In genomic region chr6:63456734-63457133, GRCh38 we compare ENCODE assay signal across 18 cellular contexts.
DNase-seq lines count a peak whose midpoint lies in the region; ATAC-seq and TF ChIP-seq lines count a peak whose summit lies in the region.
"Had no signal": no experiment of that assay in that cellular context is flagged by ENCODE, and none has a peak within 500 bp of the region (broad histone marks: within the 10 kb centered on the region; RNA-seq: fewer than 3 reads in every experiment).

No MANE protein-coding gene starts in this region.

- H3K4me1 ChIP-seq in Caco-2 = peaks cover 40% of the 10 kb centered on the region
- H3K4me1 ChIP-seq in body of pancreas = peaks cover 44% of the 10 kb centered on the region
- H3K4me1 ChIP-seq in liver (ENCODE audit: control insufficient read depth in 4 of 4, insufficient read depth in 4 of 4, low read length in 3 of 4) = peaks cover 0 to 11% (median 5%) of the 10 kb centered on the region in 4 donors
- H3K4me1 ChIP-seq in psoas muscle = no peaks in the 10 kb centered on the region

- no peak overlapping the region for H3K9ac ChIP-seq in liver (ENCODE audit: low read depth in 1 of 2, low read length in 2 of 2)
- H3K9ac ChIP-seq: KMS-11 had no signal

- ATAC-seq in body of pancreas (no peak), psoas muscle (no peak)

- DNase-seq in Caco-2 (no peak), body of pancreas (no peak), progenitor cell of endocrine pancreas (ENCODE audit: low spot score, unreplicated experiment) (no peak), HK-2 (ENCODE audit: unreplicated experiment) (no peak), psoas muscle (no peak), HPDE6-E6E7 (ENCODE audit: extremely low spot score) (no peak)
- DNase-seq: 8988T; ACHN; CD4-positive, alpha-beta memory T cell; DMS153; DMS79 treated with DMSO at 0.1 percent for 48 hours; EL; GOT3; HCEC 1CT had no signal

- CTCF ChIA-PET in Caco-2 (lab: Charles Lee) = no interaction called here

- no peaks in the 10 kb centered on the region for H3K36me3 ChIP-seq in Caco-2 (ENCODE audit: control insufficient read depth, insufficient read depth, low read length)
- H3K36me3 ChIP-seq in body of pancreas (replicated peaks in 1 of 2; ENCODE audit: insufficient read depth in 1 of 2, low read depth in 2 of 2) = no peaks in the 10 kb centered on the region
- no peaks in the 10 kb centered on the region for H3K36me3 ChIP-seq in liver (ENCODE audit: control insufficient read depth in 4 of 4, insufficient read depth in 3 of 4, low read depth in 1 of 4, low read length in 3 of 4)
- no peaks in the 10 kb centered on the region for H3K36me3 ChIP-seq in psoas muscle (ENCODE audit: insufficient read depth in 1 of 2, low read depth in 1 of 2)

- H3K36me3 Mint-ChIP-seq in Caco-2 (ENCODE audit: insufficient read depth, unreplicated experiment) (no peaks in the 10 kb centered on the region), progenitor cell of endocrine pancreas (ENCODE audit: insufficient read depth) (peaks cover 3% of the 10 kb centered on the region)
- H3K36me3 Mint-ChIP-seq: CD4-positive, alpha-beta memory T cell had no signal

- intact Hi-C loops in Caco-2 (cut with micrococcal nuclease; ENCODE audit: unreplicated experiment) (no loop called here), body of pancreas (cut with DNase I) (no loop called here), psoas muscle (cut with DNase I) (no loop called here)

- H3K4me3 Mint-ChIP-seq in Caco-2 (ENCODE audit: unreplicated experiment) (no peak overlapping the region), progenitor cell of endocrine pancreas (ENCODE audit: low read depth) (no peak overlapping the region)
- H3K4me3 Mint-ChIP-seq: B cell; CD4-positive, alpha-beta memory T cell had no signal

- H3K27ac Mint-ChIP-seq in Caco-2 (ENCODE audit: unreplicated experiment) (peak overlapping the region; percentile 64), progenitor cell of endocrine pancreas (peak overlapping the region; percentile 84)
- H3K27ac Mint-ChIP-seq: B cell; CD4-positive, alpha-beta memory T cell had no signal

- H3K27ac ChIP-seq in body of pancreas = peak overlapping the region in 3 of 4 donors; percentile 38 to 98 (median 91)
- H3K27ac ChIP-seq in liver (ENCODE audit: low read depth in 1 of 2, low read length in 2 of 2) = peak overlapping the region; percentile 51 to 65
- H3K27ac ChIP-seq in psoas muscle = no peak overlapping the region
- H3K27ac ChIP-seq: C4-2B, KMS-11 had no signal

- H3K9me3 ChIP-seq in Caco-2 (no peaks in the 10 kb centered on the region), body of pancreas (no peaks in the 10 kb centered on the region), liver (ENCODE audit: control insufficient read depth in 4 of 4, low read length in 3 of 4) (no peaks in the 10 kb centered on the region), psoas muscle (no peaks in the 10 kb centered on the region)

- H3K27me3 Mint-ChIP-seq in Caco-2 (ENCODE audit: insufficient read depth, unreplicated experiment) (no peaks in the 10 kb centered on the region), progenitor cell of endocrine pancreas (no peaks in the 10 kb centered on the region)
- H3K27me3 Mint-ChIP-seq: B cell had no signal

- no peak for TF ChIP-seq POLR2A in body of pancreas (IDR thresholded peaks at IDR 0.05)

- H3K4me1 Mint-ChIP-seq in Caco-2 (ENCODE audit: low read depth, unreplicated experiment) (peaks cover 24% of the 10 kb centered on the region), progenitor cell of endocrine pancreas (ENCODE audit: low read depth) (peaks cover 30% of the 10 kb centered on the region)
- H3K4me1 Mint-ChIP-seq: B cell; CD4-positive, alpha-beta memory T cell had no signal

- POLR2A ChIA-PET in Caco-2 (lab: Charles Lee) = no interaction called here

- no peak for TF ChIP-seq RAD21 in liver (IDR thresholded peaks at IDR 0.05)

- H3K4me3 ChIP-seq in Caco-2 (ENCODE audit: low read depth, low read length) (no peak overlapping the region), body of pancreas (no peak overlapping the region), liver (ENCODE audit: low read depth in 1 of 3, low read length in 3 of 3) (no peak overlapping the region), psoas muscle (no peak overlapping the region)

- H3K27me3 ChIP-seq in Caco-2 (replicated peaks; ENCODE audit: control insufficient read depth, insufficient read depth, low read length) (no peaks in the 10 kb centered on the region), body of pancreas (no peaks in the 10 kb centered on the region), liver (ENCODE audit: control insufficient read depth in 4 of 4, insufficient read depth in 4 of 4, low read length in 3 of 4) (no peaks in the 10 kb centered on the region), psoas muscle (ENCODE audit: insufficient read depth in 3 of 3, low read length in 2 of 3) (no peaks in the 10 kb centered on the region)

- no TSS peak for BruUV-seq in Caco-2 (replicated peaks; lab: Mats Ljungman, UMichigan)

- no peaks in the 10 kb centered on the region for H3K9me3 Mint-ChIP-seq in Caco-2 (ENCODE audit: unreplicated experiment)
- peaks cover 8% of the 10 kb centered on the region for H3K9me3 Mint-ChIP-seq in progenitor cell of endocrine pancreas (ENCODE audit: low read depth)
- H3K9me3 Mint-ChIP-seq: CD4-positive, alpha-beta memory T cell had no signal

- no peak for TF ChIP-seq CTCF in Caco-2 (IDR thresholded peaks at IDR 0.05; ENCODE audit: insufficient read depth in 1 of 2, low read depth in 1 of 2, low read length in 1 of 2, severe bottlenecking in 1 of 2, unreplicated experiment in 1 of 2)
- TF ChIP-seq CTCF in body of pancreas (IDR thresholded peaks at IDR 0.05) = no peak
- TF ChIP-seq CTCF in liver (IDR thresholded peaks at IDR 0.05; ENCODE audit: low read depth, low read length, missing input control) = no peak
- no peak for TF ChIP-seq CTCF in progenitor cell of endocrine pancreas (IDR thresholded peaks at IDR 0.05; ENCODE audit: unreplicated experiment)
- no peak for TF ChIP-seq CTCF in psoas muscle (IDR thresholded peaks at IDR 0.05)

TF ChIP-seq in liver, 16 proteins besides CTCF, POLR2A, EP300 and RAD21:
- no peak for TF ChIP-seq REST (IDR thresholded peaks at IDR 0.05)
- TF ChIP-seq EGR1 (IDR thresholded peaks at IDR 0.05; ENCODE audit: low read depth in 2 of 2) = no peak
- TF ChIP-seq YY1 (IDR thresholded peaks at IDR 0.05) = no peak
- TF ChIP-seq SP1 (IDR thresholded peaks at IDR 0.05) = no peak
- no peak for TF ChIP-seq JUND (IDR thresholded peaks at IDR 0.05)
- TF ChIP-seq FOXA2 (IDR thresholded peaks at IDR 0.05) = no peak
- TF ChIP-seq NR2F2 (IDR thresholded peaks at IDR 0.05) = no peak
- TF ChIP-seq TAF1 (conservative IDR thresholded peaks at IDR 0.05) = no peak
- no peak for TF ChIP-seq ZBTB33 (IDR thresholded peaks at IDR 0.05)
- no peak for TF ChIP-seq FOXA1 (IDR thresholded peaks at IDR 0.05)
- no peak for TF ChIP-seq GABPA (IDR thresholded peaks at IDR 0.05 in 1 of 2, conservative IDR thresholded peaks at IDR 0.05 in 1 of 2)
- TF ChIP-seq MAX (IDR thresholded peaks at IDR 0.05) = no peak
- TF ChIP-seq ATF3 (IDR thresholded peaks at IDR 0.05) = no peak
